ENCODE assay signal across 18 cellular contexts in genomic region chr6:7307533-7307932, GRCh38. TPM values are rescaled to one million over a fixed set of nuclear protein-coding genes. Genes with fewer than 3 reads are reported as not detected.
DNase-seq lines count a peak whose midpoint lies in the region; ATAC-seq and TF ChIP-seq lines count a peak whose summit lies in the region.
"Had no signal": no experiment of that assay in that cellular context is flagged by ENCODE, and none has a peak within 500 bp of the region (broad histone marks: within the 10 kb centered on the region; RNA-seq: fewer than 3 reads in every experiment).

No MANE protein-coding gene starts in this region.

- peaks cover 81% of the 10 kb centered on the region for H3K79me2 ChIP-seq in OCI-LY7 (ENCODE audit: insufficient read depth, low read depth, low read length)

- TF ChIP-seq CTCF in MCF 10A (IDR thresholded peaks at IDR 0.05; ENCODE audit: unreplicated experiment) (no peak), breast epithelium (IDR thresholded peaks at IDR 0.05) (no peak), HFFc6 (IDR thresholded peaks at IDR 0.05) (no peak), OCI-LY7 (conservative IDR thresholded peaks at IDR 0.05; ENCODE audit: low read length) (no peak), colonic mucosa (IDR thresholded peaks at IDR 0.05) (no peak)

- no peak for TF ChIP-seq POLR2A in breast epithelium (IDR thresholded peaks at IDR 0.05)

- CTCF ChIA-PET in MCF 10A (lab: Yijun Ruan, JAX) = interaction anchor here (0.7 to 2.6 kb wide), 2 partner anchors 12 to 32 kb away, joined by 3 to 7 read pairs; no protein-coding TSS in a partner anchor
- CTCF ChIA-PET in naive thymus-derived CD4-positive, alpha-beta T cell (lab: Charles Lee) = no interaction called here
- CTCF ChIA-PET in CD4-positive, alpha-beta memory T cell (lab: Charles Lee; ENCODE audit: partially characterized antibody) = no interaction called here
- CTCF ChIA-PET in OCI-LY7 (lab: Charles Lee; ENCODE audit: unreplicated experiment) = no interaction called here

- no peaks in the 10 kb centered on the region for H3K9me3 Mint-ChIP-seq in MCF 10A (ENCODE audit: unreplicated experiment)
- no peaks in the 10 kb centered on the region for H3K9me3 Mint-ChIP-seq in HFFc6
- H3K9me3 Mint-ChIP-seq in activated T-helper 2 cell treated with anti-CD3 and anti-CD28 coated beads, Interferon-gamma antibody, Interleukin-2, Interleukin-4, amounts not matched to agents 10 μg/mL and 5 μg/mL and 100 μg/mL, durations not matched to agents 14 hours and 24 hours and 36 hours = peaks cover 10% of the 10 kb centered on the region
- H3K9me3 Mint-ChIP-seq in naive thymus-derived CD4-positive, alpha-beta T cell = peaks cover 0 to 4% (median 0%) of the 10 kb centered on the region in 11 donors
- H3K9me3 Mint-ChIP-seq in CD4-positive, alpha-beta memory T cell = no peaks in the 10 kb centered on the region
- H3K9me3 Mint-ChIP-seq: IgD-negative memory B cell had no signal

- POLR2A ChIA-PET in MCF 10A (lab: Yijun Ruan, JAX) = interaction anchor here (0.7 to 2.0 kb wide), 2 partner anchors 15 to 83 kb away, joined by 3 to 10 read pairs; partner anchors contain the start of genes CAGE1 and RIOK1
- POLR2A ChIA-PET in naive thymus-derived CD4-positive, alpha-beta T cell (lab: Charles Lee) = interaction anchor here (0.6 kb wide), 1 partner anchor 106 kb away, joined by 3 read pairs; no protein-coding TSS in a partner anchor
- POLR2A ChIA-PET in CD4-positive, alpha-beta memory T cell (lab: Charles Lee; ENCODE audit: partially characterized antibody) = no interaction called here
- POLR2A ChIA-PET in OCI-LY7 (lab: Charles Lee) = interaction anchor here (0.8 kb wide), 1 partner anchor 236 kb away, joined by 5 read pairs; no protein-coding TSS in a partner anchor

- H3K4me1 ChIP-seq in breast epithelium = peaks cover 0 to 5% of the 10 kb centered on the region in 2 donors
- peaks cover 6 to 19% of the 10 kb centered on the region in 2 donors for H3K4me1 ChIP-seq in naive thymus-derived CD4-positive, alpha-beta T cell (ENCODE audit: control insufficient read depth in 2 of 2, insufficient read depth in 2 of 2, low read length in 2 of 2)
- peaks cover 55% of the 10 kb centered on the region for H3K4me1 ChIP-seq in CD4-positive, alpha-beta memory T cell (ENCODE audit: insufficient read depth, low read length)
- H3K4me1 ChIP-seq in OCI-LY7 (ENCODE audit: insufficient read depth, low read length, poor library complexity, severe bottlenecking) = peaks cover 15% of the 10 kb centered on the region
- H3K4me1 ChIP-seq in colonic mucosa = peaks cover 6% of the 10 kb centered on the region

- intact Hi-C loops in MCF 10A (cut with micrococcal nuclease) = no loop called here
- intact Hi-C loops in breast epithelium (cut with DNase I; ENCODE audit: low total_unique reads) = no loop called here
- intact Hi-C loops in activated T-helper 2 cell treated with anti-CD3 and anti-CD28 coated beads, Interferon-gamma antibody, Interleukin-2, Interleukin-4, amounts not matched to agents 10 μg/mL and 5 μg/mL and 100 μg/mL, durations not matched to agents 14 hours and 24 hours and 36 hours (cut with micrococcal nuclease) = no loop called here
- intact Hi-C loops in naive thymus-derived CD4-positive, alpha-beta T cell (cut with micrococcal nuclease) = no loop called here
- intact Hi-C loops in CD4-positive, alpha-beta memory T cell (cut with micrococcal nuclease) = no loop called here
- intact Hi-C loops in OCI-LY7 (cut with micrococcal nuclease; ENCODE audit: unreplicated experiment) = no loop called here
- intact Hi-C loops in colonic mucosa (cut with DNase I) = no loop called here

- peaks cover 13% of the 10 kb centered on the region for H4K20me1 ChIP-seq in OCI-LY7 (ENCODE audit: insufficient read depth, low read length)

- H3K9me3 ChIP-seq in breast epithelium (no peaks in the 10 kb centered on the region), OCI-LY7 (ENCODE audit: low read length) (no peaks in the 10 kb centered on the region), colonic mucosa (no peaks in the 10 kb centered on the region)
- no peaks in the 10 kb centered on the region for H3K9me3 ChIP-seq in naive thymus-derived CD4-positive, alpha-beta T cell (ENCODE audit: control insufficient read depth in 2 of 3, low read length in 3 of 3)
- no peaks in the 10 kb centered on the region for H3K9me3 ChIP-seq in CD4-positive, alpha-beta memory T cell (ENCODE audit: control insufficient read depth in 1 of 2, low read length in 2 of 2)
- H3K9me3 ChIP-seq: SJSA1 had no signal

- H3K27ac Mint-ChIP-seq in MCF 10A (ENCODE audit: low read depth, unreplicated experiment) (peak overlapping the region; percentile 76), HFFc6 (peak overlapping the region; percentile 3; the same call in 1 of the 2 replicates)
- peak overlapping the region; percentile 29 for H3K27ac Mint-ChIP-seq in activated T-helper 2 cell treated with anti-CD3 and anti-CD28 coated beads, Interferon-gamma antibody, Interleukin-2, Interleukin-4, amounts not matched to agents 10 μg/mL and 5 μg/mL and 100 μg/mL, durations not matched to agents 14 hours and 24 hours and 36 hours
- peak overlapping the region in 6 of 9 donors; percentile 3 to 69 (median 30) for H3K27ac Mint-ChIP-seq in naive thymus-derived CD4-positive, alpha-beta T cell
- H3K27ac Mint-ChIP-seq in CD4-positive, alpha-beta memory T cell = peak overlapping the region in 2 of 7 donors; percentile 10 to 68

- H3K27me3 ChIP-seq in breast epithelium = no peaks in the 10 kb centered on the region
- no peaks in the 10 kb centered on the region for H3K27me3 ChIP-seq in naive thymus-derived CD4-positive, alpha-beta T cell (ENCODE audit: control insufficient read depth in 2 of 2, insufficient read depth in 2 of 2, low read length in 2 of 2)
- no peaks in the 10 kb centered on the region for H3K27me3 ChIP-seq in CD4-positive, alpha-beta memory T cell (ENCODE audit: insufficient read depth, low read length)
- no peaks in the 10 kb centered on the region for H3K27me3 ChIP-seq in colonic mucosa
- H3K27me3 ChIP-seq: SJSA1 had no signal

- H3K36me3 ChIP-seq in breast epithelium (no peaks in the 10 kb centered on the region), OCI-LY7 (ENCODE audit: insufficient read depth, low read length) (peaks cover 81% of the 10 kb centered on the region), colonic mucosa (peaks cover 10% of the 10 kb centered on the region)
- H3K36me3 ChIP-seq in naive thymus-derived CD4-positive, alpha-beta T cell (ENCODE audit: control insufficient read depth in 2 of 3, insufficient read depth in 3 of 3, low read length in 3 of 3) = peaks cover 10 to 66% (median 19%) of the 10 kb centered on the region in 3 experiments
- peaks cover 42% of the 10 kb centered on the region for H3K36me3 ChIP-seq in CD4-positive, alpha-beta memory T cell (ENCODE audit: insufficient read depth, low read length)

- no peak overlapping the region for H3K4me2 ChIP-seq in OCI-LY7 (ENCODE audit: low read length)

- H3K4me3 ChIP-seq in breast epithelium (no peak overlapping the region), OCI-LY7 (ENCODE audit: low read depth, low read length, poor library complexity, severe bottlenecking) (no peak overlapping the region), colonic mucosa (no peak overlapping the region)
- no peak overlapping the region for H3K4me3 ChIP-seq in naive thymus-derived CD4-positive, alpha-beta T cell (ENCODE audit: low read length)
- H3K4me3 ChIP-seq in CD4-positive, alpha-beta memory T cell (ENCODE audit: low read length in 2 of 2) = no peak overlapping the region
- H3K4me3 ChIP-seq: SJSA1 had no signal

- BruUV-seq in MCF 10A (replicated peaks; lab: Mats Ljungman, UMichigan) (no TSS peak), OCI-LY7 (replicated peaks; lab: Mats Ljungman, UMichigan) (no TSS peak)

- peaks cover 29% of the 10 kb centered on the region for H3K4me1 Mint-ChIP-seq in MCF 10A (ENCODE audit: insufficient read depth, unreplicated experiment)
- peaks cover 50% of the 10 kb centered on the region for H3K4me1 Mint-ChIP-seq in HFFc6 (ENCODE audit: low read depth)
- H3K4me1 Mint-ChIP-seq in activated T-helper 2 cell treated with anti-CD3 and anti-CD28 coated beads, Interferon-gamma antibody, Interleukin-2, Interleukin-4, amounts not matched to agents 10 μg/mL and 5 μg/mL and 100 μg/mL, durations not matched to agents 14 hours and 24 hours and 36 hours (ENCODE audit: low read depth) = peaks cover 41% of the 10 kb centered on the region
- H3K4me1 Mint-ChIP-seq in naive thymus-derived CD4-positive, alpha-beta T cell = peaks cover 38 to 70% (median 63%) of the 10 kb centered on the region in 7 donors
- peaks cover 44 to 73% (median 55%) of the 10 kb centered on the region in 4 donors for H3K4me1 Mint-ChIP-seq in CD4-positive, alpha-beta memory T cell

- DNase-seq in MCF 10A (ENCODE audit: unreplicated experiment) (no peak), breast epithelium (ENCODE audit: low spot score in 2 of 2) (no peak), HFFc6 (no peak), OCI-LY7 (ENCODE audit: low spot score) (no peak), colonic mucosa (no peak)
- no peak for DNase-seq in activated T-helper 2 cell treated with anti-CD3 and anti-CD28 coated beads, Interferon-gamma antibody, Interleukin-2, Interleukin-4, amounts not matched to agents 10 μg/mL and 5 μg/mL and 100 μg/mL, durations not matched to agents 14 hours and 24 hours and 36 hours (ENCODE audit: low spot score)
- DNase-seq in naive thymus-derived CD4-positive, alpha-beta T cell = no peak
- DNase-seq in CD4-positive, alpha-beta memory T cell = no peak
- DNase-seq: Calu3, DMS53, H9, Kasumi-1, NCI-H1417, NCI-H187 treated with DMSO at 0.1 percent for 48 hours, NCI-H2171, NCI-H774 had no signal

- H3K4me3 Mint-ChIP-seq in MCF 10A (ENCODE audit: unreplicated experiment) (no peak overlapping the region), HFFc6 (no peak overlapping the region)
- H3K4me3 Mint-ChIP-seq in activated T-helper 2 cell treated with anti-CD3 and anti-CD28 coated beads, Interferon-gamma antibody, Interleukin-2, Interleukin-4, amounts not matched to agents 10 μg/mL and 5 μg/mL and 100 μg/mL, durations not matched to agents 14 hours and 24 hours and 36 hours (ENCODE audit: low read depth) = no peak overlapping the region
- H3K4me3 Mint-ChIP-seq in naive thymus-derived CD4-positive, alpha-beta T cell = peak overlapping the region in 3 of 10 donors; percentile 16 to 38 (median 20)
- peak overlapping the region in 1 of 8 donors; percentile 16 for H3K4me3 Mint-ChIP-seq in CD4-positive, alpha-beta memory T cell
- H3K4me3 Mint-ChIP-seq: H9 had no signal

- H3K9ac ChIP-seq in colonic mucosa (ENCODE audit: low read depth in 2 of 2, low read length in 2 of 2) = no peak overlapping the region

- H3K9me2 ChIP-seq in OCI-LY7 (ENCODE audit: insufficient read depth, low read length) = no peaks in the 10 kb centered on the region

- H3K27me3 Mint-ChIP-seq in MCF 10A (ENCODE audit: insufficient read depth, unreplicated experiment) (no peaks in the 10 kb centered on the region), HFFc6 (ENCODE audit: insufficient read depth) (no peaks in the 10 kb centered on the region)
- no peaks in the 10 kb centered on the region for H3K27me3 Mint-ChIP-seq in activated T-helper 2 cell treated with anti-CD3 and anti-CD28 coated beads, Interferon-gamma antibody, Interleukin-2, Interleukin-4, amounts not matched to agents 10 μg/mL and 5 μg/mL and 100 μg/mL, durations not matched to agents 14 hours and 24 hours and 36 hours (ENCODE audit: low read depth)
- no peaks in the 10 kb centered on the region for H3K27me3 Mint-ChIP-seq in naive thymus-derived CD4-positive, alpha-beta T cell
- H3K27me3 Mint-ChIP-seq in CD4-positive, alpha-beta memory T cell = no peaks in the 10 kb centered on the region
- H3K27me3 Mint-ChIP-seq: IgD-negative memory B cell had no signal

- H3K36me3 Mint-ChIP-seq in MCF 10A (ENCODE audit: insufficient read depth, unreplicated experiment) = peaks cover 73% of the 10 kb centered on the region
- peaks cover 36% of the 10 kb centered on the region for H3K36me3 Mint-ChIP-seq in HFFc6 (ENCODE audit: low read depth)
- H3K36me3 Mint-ChIP-seq in activated T-helper 2 cell treated with anti-CD3 and anti-CD28 coated beads, Interferon-gamma antibody, Interleukin-2, Interleukin-4, amounts not matched to agents 10 μg/mL and 5 μg/mL and 100 μg/mL, durations not matched to agents 14 hours and 24 hours and 36 hours (ENCODE audit: low read depth) = peaks cover 89% of the 10 kb centered on the region
- H3K36me3 Mint-ChIP-seq in naive thymus-derived CD4-positive, alpha-beta T cell = peaks cover 16 to 50% (median 26%) of the 10 kb centered on the region in 5 donors
- H3K36me3 Mint-ChIP-seq in CD4-positive, alpha-beta memory T cell = peaks cover 38 to 63% of the 10 kb centered on the region in 2 donors

- no peak for ATAC-seq in naive thymus-derived CD4-positive, alpha-beta T cell

- H3K27ac ChIP-seq in breast epithelium (no peak overlapping the region), OCI-LY7 (ENCODE audit: low read depth, low read length, poor library complexity, severe bottlenecking) (no peak overlapping the region), colonic mucosa (no peak overlapping the region)
- H3K27ac ChIP-seq in naive thymus-derived CD4-positive, alpha-beta T cell (ENCODE audit: low read depth, low read length) = no peak overlapping the region
- no peak overlapping the region for H3K27ac ChIP-seq in CD4-positive, alpha-beta memory T cell (ENCODE audit: low read depth, low read length)
- H3K27ac ChIP-seq: SJSA1 had no signal

- H2AFZ ChIP-seq in OCI-LY7 (ENCODE audit: low read length) = no peak overlapping the region

RNA-seq across cellular contexts. Expression of gene SSR1, which starts 5.5 kb away (rescaled TPM):
- total RNA-seq in MCF 10A (2022) = 318 and 396 TPM in 2 replicates
- total RNA-seq in breast epithelium = 10 to 100 TPM; 52.2 to 53.6 (median 53.4) TPM
- total RNA-seq in HFFc6 (2021; fragmentation: NEBNext Ultra II Directional; extraction: Animal tissue kit (Norgen Biotek cat#: 25700)) = 100 to 1,000 TPM; 279 to 334 (median 307) TPM
- 196 and 203 TPM in 2 replicates for total RNA-seq in activated T-helper 2 cell treated with anti-CD3 and anti-CD28 coated beads, Interferon-gamma antibody, Interleukin-2, Interleukin-4, amounts not matched to agents 10 μg/mL and 5 μg/mL and 100 μg/mL, durations not matched to agents 14 hours and 24 hours and 36 hours
- 100 to 1,000 TPM in 3 of 5 experiments, 10 to 100 TPM in 2; 75.0 to 178 (median 127) TPM for total RNA-seq in naive thymus-derived CD4-positive, alpha-beta T cell
- 100 to 1,000 TPM; 151 to 204 TPM for polyA plus RNA-seq in naive thymus-derived CD4-positive, alpha-beta T cell
- 100 to 1,000 TPM; 150 to 158 TPM for total RNA-seq in CD4-positive, alpha-beta memory T cell
- polyA plus RNA-seq in CD4-positive, alpha-beta memory T cell = 100 to 1,000 TPM; 177 to 232 TPM
- total RNA-seq in OCI-LY7 (2014; rRNA removed; shearing (Covaris generic)) = 31.6 and 36.0 TPM in 2 replicates
- 126 and 138 TPM in 2 replicates for total RNA-seq in OCI-LY7 (2022)
- 100 to 1,000 TPM; 150 to 153 TPM for total RNA-seq in colonic mucosa
